19 cellular contexts compared by ENCODE assay signal in genomic region chr17:9974460-9975381, GRCh38.
DNase-seq lines count a peak whose midpoint lies in the region; ATAC-seq and TF ChIP-seq lines count a peak whose summit lies in the region.
"Had no signal": no experiment of that assay in that cellular context is flagged by ENCODE, and none has a peak within 500 bp of the region (broad histone marks: within the 10 kb centered on the region; RNA-seq: fewer than 3 reads in every experiment).

No MANE protein-coding gene starts in this region.

- no peak overlapping the region for H3K9ac ChIP-seq in endodermal cell (ENCODE audit: extremely low read depth, low read length, poor library complexity, severe bottlenecking)

- no peak overlapping the region for H3K27ac Mint-ChIP-seq in endodermal cell
- peak overlapping the region; percentile 50 to 68 for H3K27ac Mint-ChIP-seq in natural killer cell
- H3K27ac Mint-ChIP-seq: activated CD8-positive, alpha-beta T cell treated with anti-CD3 and anti-CD28 coated beads for 36 hours; activated naive CD8-positive, alpha-beta T cell treated with anti-CD3 and anti-CD28 coated beads, Interleukin-2, amount 50 U/mL, for 24 hours had no signal

- peaks cover 8% of the 10 kb centered on the region for H3K4me1 Mint-ChIP-seq in endodermal cell
- H3K4me1 Mint-ChIP-seq in natural killer cell = peaks cover 36 to 48% of the 10 kb centered on the region in 2 donors

- H3K36me3 ChIP-seq in endodermal cell (ENCODE audit: control insufficient read depth, insufficient read depth, low read length) = no peaks in the 10 kb centered on the region
- peaks cover 0 to 11% (median 0%) of the 10 kb centered on the region in 3 donors for H3K36me3 ChIP-seq in tibial nerve
- H3K36me3 ChIP-seq in stomach = no peaks in the 10 kb centered on the region
- H3K36me3 ChIP-seq: SJSA1 had no signal

- H3K36me3 Mint-ChIP-seq in endodermal cell (ENCODE audit: low read depth) (no peaks in the 10 kb centered on the region), natural killer cell (no peaks in the 10 kb centered on the region)

- H3K9me3 ChIP-seq in endodermal cell (ENCODE audit: control insufficient read depth, low read length) (no peaks in the 10 kb centered on the region), tibial nerve (no peaks in the 10 kb centered on the region), stomach (no peaks in the 10 kb centered on the region)
- H3K9me3 ChIP-seq: SJSA1 had no signal

- no peak overlapping the region for H3K4me3 Mint-ChIP-seq in endodermal cell
- no peak overlapping the region for H3K4me3 Mint-ChIP-seq in natural killer cell
- H3K4me3 Mint-ChIP-seq: activated CD8-positive, alpha-beta T cell treated with anti-CD3 and anti-CD28 coated beads for 36 hours; activated naive CD8-positive, alpha-beta T cell treated with anti-CD3 and anti-CD28 coated beads, Interleukin-2, amount 50 U/mL, for 24 hours; central memory CD8-positive, alpha-beta T cell had no signal

- ATAC-seq in natural killer cell = no peak
- ATAC-seq: activated CD8-positive, alpha-beta T cell treated with anti-CD3 and anti-CD28 coated beads for 36 hours; activated naive CD8-positive, alpha-beta T cell treated with anti-CD3 and anti-CD28 coated beads, Interleukin-2, amount 50 U/mL, for 24 hours; foreskin keratinocyte had no signal

- H3K4me1 ChIP-seq in endodermal cell (ENCODE audit: control insufficient read depth, insufficient read depth, low read length) (no peaks in the 10 kb centered on the region), tibial nerve (peaks cover 0 to 89% (median 34%) of the 10 kb centered on the region in 4 donors), stomach (peaks cover 0 to 45% (median 7%) of the 10 kb centered on the region in 4 donors)
- H3K4me1 ChIP-seq: foreskin keratinocyte, SJSA1 had no signal

- TF ChIP-seq CTCF in NB4 (IDR thresholded peaks at IDR 0.05; ENCODE audit: low read depth, low read length) (no peak), endodermal cell (conservative IDR thresholded peaks at IDR 0.05) (no peak), natural killer cell (IDR thresholded peaks at IDR 0.05) (no peak), tibial nerve (IDR thresholded peaks at IDR 0.05) (no peak), stomach (IDR thresholded peaks at IDR 0.05) (no peak)

- H3K27me3 ChIP-seq in endodermal cell (ENCODE audit: control insufficient read depth, insufficient read depth, low read length, poor library complexity, severe bottlenecking) = no peaks in the 10 kb centered on the region
- H3K27me3 ChIP-seq in tibial nerve = no peaks in the 10 kb centered on the region
- H3K27me3 ChIP-seq in stomach = no peaks in the 10 kb centered on the region
- H3K27me3 ChIP-seq: foreskin keratinocyte, SJSA1 had no signal

- TF ChIP-seq POLR2A in NB4 (IDR thresholded peaks at IDR 0.05; ENCODE audit: extremely low read depth, insufficient read length) (no peak), tibial nerve (IDR thresholded peaks at IDR 0.05) (no peak), stomach (IDR thresholded peaks at IDR 0.05) (no peak)

- intact Hi-C loops in natural killer cell (cut with micrococcal nuclease) (no loop called here), stomach (cut with DNase I; ENCODE audit: low total_unique reads) (no loop called here)

- TF ChIP-seq EP300 in tibial nerve (IDR thresholded peaks at IDR 0.05) (no peak), stomach (IDR thresholded peaks at IDR 0.05) (no peak)

- H3K4me3 ChIP-seq in NB4 (ENCODE audit: low read depth, low read length) = no peak overlapping the region
- no peak overlapping the region for H3K4me3 ChIP-seq in endodermal cell (ENCODE audit: low read length)
- H3K4me3 ChIP-seq in tibial nerve = no peak overlapping the region
- H3K4me3 ChIP-seq in stomach = no peak overlapping the region
- H3K4me3 ChIP-seq: SJSA1 had no signal

- peaks cover under 1% of the 10 kb centered on the region for H3K27me3 Mint-ChIP-seq in endodermal cell (ENCODE audit: insufficient read depth)
- no peaks in the 10 kb centered on the region for H3K27me3 Mint-ChIP-seq in natural killer cell (ENCODE audit: low read depth in 2 of 2)
- H3K27me3 Mint-ChIP-seq: activated CD8-positive, alpha-beta T cell treated with anti-CD3 and anti-CD28 coated beads for 36 hours; activated naive CD8-positive, alpha-beta T cell treated with anti-CD3 and anti-CD28 coated beads, Interleukin-2, amount 50 U/mL, for 24 hours; central memory CD8-positive, alpha-beta T cell had no signal

- DNase-seq in NB4 (ENCODE audit: low read depth) (peak; percentile 15), endodermal cell (peak; percentile 45), natural killer cell (no peak), tibial nerve (ENCODE audit: low spot score in 2 of 2) (no peak), stomach (no peak), NCI-H526 treated with DMSO at 0.1 percent for 48 hours (lab: John Stamatoyannopoulos, UW) (no peak), EL (no peak)
- DNase-seq: activated CD8-positive, alpha-beta T cell treated with anti-CD3 and anti-CD28 coated beads for 36 hours; activated naive CD8-positive, alpha-beta T cell treated with anti-CD3 and anti-CD28 coated beads, Interleukin-2, amount 50 U/mL, for 24 hours; AML-193; foreskin keratinocyte; mesendoderm; NCI-H1092; NK-92 treated with Interleukin-12 subunit alpha and Interleukin-12 subunit beta, amount 100 ng/mL, for 24 hours; nucleus accumbens; small intestine; stimulated activated naive CD4-positive, alpha-beta T cell had no signal

- H3K9me3 Mint-ChIP-seq in endodermal cell (no peaks in the 10 kb centered on the region), natural killer cell (no peaks in the 10 kb centered on the region)
- H3K9me3 Mint-ChIP-seq: activated CD8-positive, alpha-beta T cell treated with anti-CD3 and anti-CD28 coated beads for 36 hours; activated naive CD8-positive, alpha-beta T cell treated with anti-CD3 and anti-CD28 coated beads, Interleukin-2, amount 50 U/mL, for 24 hours; central memory CD8-positive, alpha-beta T cell had no signal

- no peak overlapping the region for H3K27ac ChIP-seq in endodermal cell (ENCODE audit: low read depth, low read length)
- H3K27ac ChIP-seq in tibial nerve = peak overlapping the region in 3 of 4 donors; percentile 17 to 84 (median 76)
- H3K27ac ChIP-seq in stomach = peak overlapping the region in 2 of 5 donors; percentile 26 to 34
- H3K27ac ChIP-seq: foreskin keratinocyte, SJSA1 had no signal

- WGBS in endodermal cell (ENCODE audit: insufficient coverage in 1 of 2, insufficient read length in 1 of 2), 2 experiments = 89 to 90% methylated on average over 11 to 16 of the region's 16 CpGs
- WGBS in tibial nerve, 2 donors = 72 to 73% methylated on average over 16 of the region's 16 CpGs
- WGBS in stomach, 5 donors = 77 to 87% (median 83%) methylated on average over 16 of the region's 16 CpGs

Comparison
In these comparisons a context has a peak if more than half of its experiments do, and no peak if none do; other contexts are left out.
1. DNase-seq: peak in NB4 (single experiment) and endodermal cell (single experiment); none in natural killer cell (single experiment), tibial nerve (0 of 2), stomach (single experiment), NCI-H526 treated with DMSO at 0.1 percent for 48 hours (single experiment) and EL (single experiment).